1 cellular context compared by ENCODE assay signal in the genomic region with DNA sequence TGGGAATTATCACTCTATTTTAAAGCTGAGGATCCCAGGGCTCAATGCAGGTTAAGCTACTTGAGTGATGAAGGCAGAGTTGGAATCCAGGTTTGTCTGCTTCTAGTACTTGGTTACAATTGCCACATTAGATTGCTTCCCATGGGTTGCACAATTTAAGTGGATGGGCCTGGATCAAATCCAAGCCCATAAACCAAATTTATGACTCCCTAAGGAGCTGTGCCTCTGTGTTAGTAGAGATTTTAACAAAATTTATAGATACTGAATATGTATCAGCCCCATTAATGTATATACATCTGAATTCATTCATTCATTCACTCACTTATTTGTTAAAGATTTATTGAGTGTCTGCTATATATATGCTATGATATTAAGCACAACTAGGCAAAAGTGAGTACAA.
TF ChIP-seq lines count a peak whose summit lies in the region.

No MANE protein-coding gene starts in this region.

TF ChIP-seq in HEK293, 187 proteins besides CTCF, POLR2A, EP300 and RAD21 (continued from another document and continues in another):
- TF ChIP-seq, protein P1, sequence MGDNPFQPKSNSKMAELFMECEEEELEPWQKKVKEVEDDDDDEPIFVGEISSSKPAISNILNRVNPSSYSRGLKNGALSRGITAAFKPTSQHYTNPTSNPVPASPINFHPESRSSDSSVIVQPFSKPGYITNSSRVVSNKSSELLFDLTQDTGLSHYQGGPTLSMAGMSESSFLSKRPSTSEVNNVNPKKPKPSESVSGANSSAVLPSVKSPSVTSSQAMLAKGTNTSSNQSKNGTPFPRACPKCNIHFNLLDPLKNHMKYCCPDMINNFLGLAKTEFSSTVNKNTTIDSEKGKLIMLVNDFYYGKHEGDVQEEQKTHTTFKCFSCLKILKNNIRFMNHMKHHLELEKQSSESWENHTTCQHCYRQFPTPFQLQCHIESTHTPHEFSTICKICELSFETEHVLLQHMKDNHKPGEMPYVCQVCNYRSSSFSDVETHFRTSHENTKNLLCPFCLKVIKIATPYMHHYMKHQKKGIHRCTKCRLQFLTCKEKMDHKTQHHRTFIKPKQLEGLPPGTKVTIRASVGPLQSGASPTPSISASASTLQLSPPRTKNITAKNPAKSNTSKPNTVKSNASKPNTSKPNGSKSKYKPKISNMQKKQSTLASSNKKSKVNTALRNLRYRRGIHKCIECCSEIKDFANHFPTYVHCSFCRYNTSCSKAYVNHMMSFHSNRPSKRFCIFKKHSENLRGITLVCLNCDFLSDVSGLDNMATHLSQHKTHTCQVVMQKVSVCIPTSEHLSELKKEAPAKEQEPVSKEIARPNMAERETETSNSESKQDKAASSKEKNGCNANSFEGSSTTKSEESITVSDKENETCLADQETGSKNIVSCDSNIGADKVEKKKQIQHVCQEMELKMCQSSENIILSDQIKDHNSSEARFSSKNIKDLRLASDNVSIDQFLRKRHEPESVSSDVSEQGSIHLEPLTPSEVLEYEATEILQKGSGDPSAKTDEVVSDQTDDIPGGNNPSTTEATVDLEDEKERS (tag by site-specific recombination; IDR thresholded peaks at IDR 0.05): no peak
- TF ChIP-seq, protein P2, sequence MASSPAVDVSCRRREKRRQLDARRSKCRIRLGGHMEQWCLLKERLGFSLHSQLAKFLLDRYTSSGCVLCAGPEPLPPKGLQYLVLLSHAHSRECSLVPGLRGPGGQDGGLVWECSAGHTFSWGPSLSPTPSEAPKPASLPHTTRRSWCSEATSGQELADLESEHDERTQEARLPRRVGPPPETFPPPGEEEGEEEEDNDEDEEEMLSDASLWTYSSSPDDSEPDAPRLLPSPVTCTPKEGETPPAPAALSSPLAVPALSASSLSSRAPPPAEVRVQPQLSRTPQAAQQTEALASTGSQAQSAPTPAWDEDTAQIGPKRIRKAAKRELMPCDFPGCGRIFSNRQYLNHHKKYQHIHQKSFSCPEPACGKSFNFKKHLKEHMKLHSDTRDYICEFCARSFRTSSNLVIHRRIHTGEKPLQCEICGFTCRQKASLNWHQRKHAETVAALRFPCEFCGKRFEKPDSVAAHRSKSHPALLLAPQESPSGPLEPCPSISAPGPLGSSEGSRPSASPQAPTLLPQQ (tag by site-specific recombination; IDR thresholded peaks at IDR 0.05): no peak
- TF ChIP-seq ZNF10 (tag by site-specific recombination; IDR thresholded peaks at IDR 0.05): no peak
- TF ChIP-seq, protein P3, sequence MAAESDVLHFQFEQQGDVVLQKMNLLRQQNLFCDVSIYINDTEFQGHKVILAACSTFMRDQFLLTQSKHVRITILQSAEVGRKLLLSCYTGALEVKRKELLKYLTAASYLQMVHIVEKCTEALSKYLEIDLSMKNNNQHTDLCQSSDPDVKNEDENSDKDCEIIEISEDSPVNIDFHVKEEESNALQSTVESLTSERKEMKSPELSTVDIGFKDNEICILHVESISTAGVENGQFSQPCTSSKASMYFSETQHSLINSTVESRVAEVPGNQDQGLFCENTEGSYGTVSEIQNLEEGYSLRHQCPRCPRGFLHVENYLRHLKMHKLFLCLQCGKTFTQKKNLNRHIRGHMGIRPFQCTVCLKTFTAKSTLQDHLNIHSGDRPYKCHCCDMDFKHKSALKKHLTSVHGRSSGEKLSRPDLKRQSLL (tag by site-specific recombination; IDR thresholded peaks at IDR 0.05): no peak
- no peak for TF ChIP-seq REPIN1 (tag by site-specific recombination; IDR thresholded peaks at IDR 0.05; ENCODE audit: low read depth)
- TF ChIP-seq ZNF510 (tag by site-specific recombination; IDR thresholded peaks at IDR 0.05; ENCODE audit: insufficient replicate concordance): no peak
- no peak for TF ChIP-seq SETDB1 (IDR thresholded peaks at IDR 0.05; ENCODE audit: insufficient read length, low read length)
- TF ChIP-seq SALL2 (tag by site-specific recombination; IDR thresholded peaks at IDR 0.05; ENCODE audit: borderline replicate concordance): no peak
- TF ChIP-seq, protein P4, sequence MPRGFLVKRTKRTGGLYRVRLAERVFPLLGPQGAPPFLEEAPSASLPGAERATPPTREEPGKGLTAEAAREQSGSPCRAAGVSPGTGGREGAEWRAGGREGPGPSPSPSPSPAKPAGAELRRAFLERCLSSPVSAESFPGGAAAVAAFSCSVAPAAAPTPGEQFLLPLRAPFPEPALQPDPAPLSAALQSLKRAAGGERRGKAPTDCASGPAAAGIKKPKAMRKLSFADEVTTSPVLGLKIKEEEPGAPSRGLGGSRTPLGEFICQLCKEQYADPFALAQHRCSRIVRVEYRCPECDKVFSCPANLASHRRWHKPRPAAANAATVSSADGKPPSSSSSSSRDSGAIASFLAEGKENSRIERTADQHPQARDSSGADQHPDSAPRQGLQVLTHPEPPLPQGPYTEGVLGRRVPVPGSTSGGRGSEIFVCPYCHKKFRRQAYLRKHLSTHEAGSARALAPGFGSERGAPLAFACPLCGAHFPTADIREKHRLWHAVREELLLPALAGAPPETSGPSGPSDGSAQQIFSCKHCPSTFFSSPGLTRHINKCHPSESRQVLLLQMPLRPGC (tag by site-specific recombination; IDR thresholded peaks at IDR 0.05): no peak
- no peak for TF ChIP-seq ZNF791 (tag by site-specific recombination; IDR thresholded peaks at IDR 0.05)
- no peak for TF ChIP-seq ZNF274 (IDR thresholded peaks at IDR 0.05; ENCODE audit: low read length)
- no peak for TF ChIP-seq ZNF274 (tag by site-specific recombination; IDR thresholded peaks at IDR 0.05; ENCODE audit: borderline replicate concordance)
- TF ChIP-seq ZNF114 (tag by site-specific recombination; IDR thresholded peaks at IDR 0.05): no peak
- no peak for TF ChIP-seq ZNF555 (tag by site-specific recombination; conservative IDR thresholded peaks at IDR 0.05)
- no peak for TF ChIP-seq ZNF211 (tag by site-specific recombination; IDR thresholded peaks at IDR 0.05; ENCODE audit: low read depth)
- no peak for TF ChIP-seq ZNF785 (tag by site-specific recombination; IDR thresholded peaks at IDR 0.05)
- TF ChIP-seq, protein P5, sequence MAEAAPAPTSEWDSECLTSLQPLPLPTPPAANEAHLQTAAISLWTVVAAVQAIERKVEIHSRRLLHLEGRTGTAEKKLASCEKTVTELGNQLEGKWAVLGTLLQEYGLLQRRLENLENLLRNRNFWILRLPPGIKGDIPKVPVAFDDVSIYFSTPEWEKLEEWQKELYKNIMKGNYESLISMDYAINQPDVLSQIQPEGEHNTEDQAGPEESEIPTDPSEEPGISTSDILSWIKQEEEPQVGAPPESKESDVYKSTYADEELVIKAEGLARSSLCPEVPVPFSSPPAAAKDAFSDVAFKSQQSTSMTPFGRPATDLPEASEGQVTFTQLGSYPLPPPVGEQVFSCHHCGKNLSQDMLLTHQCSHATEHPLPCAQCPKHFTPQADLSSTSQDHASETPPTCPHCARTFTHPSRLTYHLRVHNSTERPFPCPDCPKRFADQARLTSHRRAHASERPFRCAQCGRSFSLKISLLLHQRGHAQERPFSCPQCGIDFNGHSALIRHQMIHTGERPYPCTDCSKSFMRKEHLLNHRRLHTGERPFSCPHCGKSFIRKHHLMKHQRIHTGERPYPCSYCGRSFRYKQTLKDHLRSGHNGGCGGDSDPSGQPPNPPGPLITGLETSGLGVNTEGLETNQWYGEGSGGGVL (tag by site-specific recombination; IDR thresholded peaks at IDR 0.05): no peak
- TF ChIP-seq ZNF266 (tag by site-specific recombination; IDR thresholded peaks at IDR 0.05; ENCODE audit: low read depth): no peak
- peak; percentile 22; the same call in 1 of the 2 replicates for TF ChIP-seq SP7 (tag by site-specific recombination; IDR thresholded peaks at IDR 0.05)
- no peak for TF ChIP-seq ZNF133 (tag by site-specific recombination; IDR thresholded peaks at IDR 0.05)
- no peak for TF ChIP-seq ZNF248 (tag by site-specific recombination; IDR thresholded peaks at IDR 0.05)
- 0 out of 2 replicates have a peak, but pooled peaks have one; percentile 27 for TF ChIP-seq TCF7L2 (IDR thresholded peaks at IDR 0.05; ENCODE audit: borderline replicate concordance, low read depth, low read length)
- no peak for TF ChIP-seq SCRT1 (tag by site-specific recombination; IDR thresholded peaks at IDR 0.05; ENCODE audit: borderline replicate concordance)
- TF ChIP-seq ZNF366 (tag by site-specific recombination; conservative IDR thresholded peaks at IDR 0.05): peak; percentile 41; the same call in 1 of the 2 replicates
- TF ChIP-seq ZBTB48 (tag by site-specific recombination; IDR thresholded peaks at IDR 0.05): no peak
- TF ChIP-seq KLF8 (tag by site-specific recombination; IDR thresholded peaks at IDR 0.05): peak; percentile 10; the same call in 1 of the 2 replicates
- TF ChIP-seq, protein P6, sequence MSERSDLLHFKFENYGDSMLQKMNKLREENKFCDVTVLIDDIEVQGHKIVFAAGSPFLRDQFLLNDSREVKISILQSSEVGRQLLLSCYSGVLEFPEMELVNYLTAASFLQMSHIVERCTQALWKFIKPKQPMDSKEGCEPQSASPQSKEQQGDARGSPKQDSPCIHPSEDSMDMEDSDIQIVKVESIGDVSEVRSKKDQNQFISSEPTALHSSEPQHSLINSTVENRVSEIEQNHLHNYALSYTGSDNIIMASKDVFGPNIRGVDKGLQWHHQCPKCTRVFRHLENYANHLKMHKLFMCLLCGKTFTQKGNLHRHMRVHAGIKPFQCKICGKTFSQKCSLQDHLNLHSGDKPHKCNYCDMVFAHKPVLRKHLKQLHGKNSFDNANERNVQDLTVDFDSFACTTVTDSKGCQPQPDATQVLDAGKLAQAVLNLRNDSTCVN (tag by site-specific recombination; optimal IDR thresholded peaks at IDR 0.05): no peak
- TF ChIP-seq, protein P7, sequence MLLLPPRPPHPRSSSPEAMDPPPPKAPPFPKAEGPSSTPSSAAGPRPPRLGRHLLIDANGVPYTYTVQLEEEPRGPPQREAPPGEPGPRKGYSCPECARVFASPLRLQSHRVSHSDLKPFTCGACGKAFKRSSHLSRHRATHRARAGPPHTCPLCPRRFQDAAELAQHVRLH (tag by site-specific recombination; IDR thresholded peaks at IDR 0.05): no peak
- peak; percentile 70; the same call in 1 of the 2 replicates for TF ChIP-seq GFI1B (tag by site-specific recombination; IDR thresholded peaks at IDR 0.05)
- no peak for TF ChIP-seq ZNF626 (tag by site-specific recombination; IDR thresholded peaks at IDR 0.05)
- TF ChIP-seq, protein P8, sequence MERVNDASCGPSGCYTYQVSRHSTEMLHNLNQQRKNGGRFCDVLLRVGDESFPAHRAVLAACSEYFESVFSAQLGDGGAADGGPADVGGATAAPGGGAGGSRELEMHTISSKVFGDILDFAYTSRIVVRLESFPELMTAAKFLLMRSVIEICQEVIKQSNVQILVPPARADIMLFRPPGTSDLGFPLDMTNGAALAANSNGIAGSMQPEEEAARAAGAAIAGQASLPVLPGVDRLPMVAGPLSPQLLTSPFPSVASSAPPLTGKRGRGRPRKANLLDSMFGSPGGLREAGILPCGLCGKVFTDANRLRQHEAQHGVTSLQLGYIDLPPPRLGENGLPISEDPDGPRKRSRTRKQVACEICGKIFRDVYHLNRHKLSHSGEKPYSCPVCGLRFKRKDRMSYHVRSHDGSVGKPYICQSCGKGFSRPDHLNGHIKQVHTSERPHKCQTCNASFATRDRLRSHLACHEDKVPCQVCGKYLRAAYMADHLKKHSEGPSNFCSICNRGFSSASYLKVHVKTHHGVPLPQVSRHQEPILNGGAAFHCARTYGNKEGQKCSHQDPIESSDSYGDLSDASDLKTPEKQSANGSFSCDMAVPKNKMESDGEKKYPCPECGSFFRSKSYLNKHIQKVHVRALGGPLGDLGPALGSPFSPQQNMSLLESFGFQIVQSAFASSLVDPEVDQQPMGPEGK (tag by site-specific recombination; IDR thresholded peaks at IDR 0.05): no peak
- no peak for TF ChIP-seq ZNF530 (tag by site-specific recombination; IDR thresholded peaks at IDR 0.05; ENCODE audit: low read depth)
- TF ChIP-seq ZNF16 (tag by site-specific recombination; IDR thresholded peaks at IDR 0.05; ENCODE audit: low read depth): no peak
- no peak for TF ChIP-seq ZNF426 (tag by site-specific recombination; IDR thresholded peaks at IDR 0.05)
- no peak for TF ChIP-seq ZSCAN16 (tag by site-specific recombination; IDR thresholded peaks at IDR 0.05)
- TF ChIP-seq PRDM1 (tag by site-specific recombination; IDR thresholded peaks at IDR 0.05): no peak
- no peak for TF ChIP-seq MYNN (tag by site-specific recombination; IDR thresholded peaks at IDR 0.05; ENCODE audit: borderline replicate concordance)
- TF ChIP-seq ZNF37A (tag by site-specific recombination; IDR thresholded peaks at IDR 0.05): no peak
- TF ChIP-seq ZNF157 (tag by site-specific recombination; IDR thresholded peaks at IDR 0.05): no peak
- TF ChIP-seq, protein P9, sequence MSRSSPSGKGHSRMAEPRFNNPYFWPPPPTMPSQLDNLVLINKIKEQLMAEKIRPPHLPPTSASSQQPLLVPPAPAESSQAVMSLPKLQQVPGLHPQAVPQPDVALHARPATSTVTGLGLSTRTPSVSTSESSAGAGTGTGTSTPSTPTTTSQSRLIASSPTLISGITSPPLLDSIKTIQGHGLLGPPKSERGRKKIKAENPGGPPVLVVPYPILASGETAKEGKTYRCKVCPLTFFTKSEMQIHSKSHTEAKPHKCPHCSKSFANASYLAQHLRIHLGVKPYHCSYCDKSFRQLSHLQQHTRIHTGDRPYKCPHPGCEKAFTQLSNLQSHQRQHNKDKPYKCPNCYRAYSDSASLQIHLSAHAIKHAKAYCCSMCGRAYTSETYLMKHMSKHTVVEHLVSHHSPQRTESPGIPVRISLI (tag by site-specific recombination; IDR thresholded peaks at IDR 0.05): no peak
- no peak for TF ChIP-seq ZNF146 (tag by site-specific recombination; IDR thresholded peaks at IDR 0.05)
- no peak for TF ChIP-seq ZNF76 (tag by site-specific recombination; IDR thresholded peaks at IDR 0.05; ENCODE audit: borderline replicate concordance, low read depth)
- TF ChIP-seq, protein P10, sequence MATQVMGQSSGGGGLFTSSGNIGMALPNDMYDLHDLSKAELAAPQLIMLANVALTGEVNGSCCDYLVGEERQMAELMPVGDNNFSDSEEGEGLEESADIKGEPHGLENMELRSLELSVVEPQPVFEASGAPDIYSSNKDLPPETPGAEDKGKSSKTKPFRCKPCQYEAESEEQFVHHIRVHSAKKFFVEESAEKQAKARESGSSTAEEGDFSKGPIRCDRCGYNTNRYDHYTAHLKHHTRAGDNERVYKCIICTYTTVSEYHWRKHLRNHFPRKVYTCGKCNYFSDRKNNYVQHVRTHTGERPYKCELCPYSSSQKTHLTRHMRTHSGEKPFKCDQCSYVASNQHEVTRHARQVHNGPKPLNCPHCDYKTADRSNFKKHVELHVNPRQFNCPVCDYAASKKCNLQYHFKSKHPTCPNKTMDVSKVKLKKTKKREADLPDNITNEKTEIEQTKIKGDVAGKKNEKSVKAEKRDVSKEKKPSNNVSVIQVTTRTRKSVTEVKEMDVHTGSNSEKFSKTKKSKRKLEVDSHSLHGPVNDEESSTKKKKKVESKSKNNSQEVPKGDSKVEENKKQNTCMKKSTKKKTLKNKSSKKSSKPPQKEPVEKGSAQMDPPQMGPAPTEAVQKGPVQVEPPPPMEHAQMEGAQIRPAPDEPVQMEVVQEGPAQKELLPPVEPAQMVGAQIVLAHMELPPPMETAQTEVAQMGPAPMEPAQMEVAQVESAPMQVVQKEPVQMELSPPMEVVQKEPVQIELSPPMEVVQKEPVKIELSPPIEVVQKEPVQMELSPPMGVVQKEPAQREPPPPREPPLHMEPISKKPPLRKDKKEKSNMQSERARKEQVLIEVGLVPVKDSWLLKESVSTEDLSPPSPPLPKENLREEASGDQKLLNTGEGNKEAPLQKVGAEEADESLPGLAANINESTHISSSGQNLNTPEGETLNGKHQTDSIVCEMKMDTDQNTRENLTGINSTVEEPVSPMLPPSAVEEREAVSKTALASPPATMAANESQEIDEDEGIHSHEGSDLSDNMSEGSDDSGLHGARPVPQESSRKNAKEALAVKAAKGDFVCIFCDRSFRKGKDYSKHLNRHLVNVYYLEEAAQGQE (tag by site-specific recombination; IDR thresholded peaks at IDR 0.05): no peak
- TF ChIP-seq ZNF571 (tag by site-specific recombination; IDR thresholded peaks at IDR 0.05): no peak
